ENCODE assay signal across 8 cellular contexts in genomic region chr1:67053785-67054759, GRCh38. TPM values are rescaled to one million over a fixed set of nuclear protein-coding genes. Genes with fewer than 3 reads are reported as not detected.
DNase-seq lines count a peak whose midpoint lies in the region; ATAC-seq and TF ChIP-seq lines count a peak whose summit lies in the region.

SLC35D1 (minus strand) TSS chr1:67054148; CDS start chr1:67054013, 135 bp downstream.

- H3K9me3 ChIP-seq in HUES6 (ENCODE audit: control insufficient read depth, insufficient read depth, low read depth, low read length) (no peaks in the 10 kb centered on the region), mucosa of stomach (ENCODE audit: control insufficient read depth, low read length) (no peaks in the 10 kb centered on the region)

- peak within 1 kb of the TSS; percentile 79; the same call in 1 of the 2 replicates for H3K27ac ChIP-seq in HUES6 (ENCODE audit: low read depth, low read length)

- DNase-seq in DMS 273 treated with DMSO at 0.1 percent for 48 hours (lab: John Stamatoyannopoulos, UW) (peak; percentile 40), OCI-M1 (lab: John Stamatoyannopoulos, UW) (peak; percentile 82), activated T-cell treated with anti-CD3 and anti-CD28 coated beads for 4 hours (peak; percentile 68), epithelial cell of proximal tubule (ENCODE audit: low read depth) (no peak)
- DNase-seq in stimulated activated CD8-positive, alpha-beta memory T cell treated with anti-CD3 and anti-CD28 coated beads, Interleukin-7, amount 100 ng/mL, for 24 hours (ENCODE audit: low read depth) = peak; percentile 59

- H3K27me3 ChIP-seq in HUES6 (ENCODE audit: control insufficient read depth, insufficient read depth, low read length) (0 out of 2 replicates have a peak, but pooled peaks cover 3% of the 10 kb centered on the region), mucosa of stomach (ENCODE audit: control insufficient read depth, insufficient read depth, low read length) (no peaks in the 10 kb centered on the region)

- H3K4me3 ChIP-seq in HUES6 (ENCODE audit: low read depth, low read length) = peak within 1 kb of the TSS; percentile 68
- H3K4me3 ChIP-seq in epithelial cell of proximal tubule (ENCODE audit: low read depth, low read length) = peak within 1 kb of the TSS; percentile 68
- peak within 1 kb of the TSS; percentile 91 for H3K4me3 ChIP-seq in mucosa of stomach (ENCODE audit: low read length)

- peak; percentile 75 for ATAC-seq in GM21447 (IDR thresholded peaks at IDR 0.05; ENCODE audit: unreplicated experiment)

- no peak for TF ChIP-seq CTCF in epithelial cell of proximal tubule (conservative IDR thresholded peaks at IDR 0.05; ENCODE audit: low read depth, low read length)

- no peaks in the 10 kb centered on the region for H3K36me3 ChIP-seq in HUES6 (ENCODE audit: control insufficient read depth, insufficient read depth, low read length)
- no peaks in the 10 kb centered on the region for H3K36me3 ChIP-seq in mucosa of stomach (ENCODE audit: control insufficient read depth, insufficient read depth, low read length)

- H3K4me1 ChIP-seq in HUES6 (ENCODE audit: control insufficient read depth, insufficient read depth, low read length) = 0 out of 2 replicates have a peak, but pooled peaks cover 8% of the 10 kb centered on the region
- H3K4me1 ChIP-seq in mucosa of stomach (ENCODE audit: control insufficient read depth, insufficient read depth, low read length) = peaks cover 15% of the 10 kb centered on the region

- peak within 1 kb of the TSS; percentile 89 for H3K9ac ChIP-seq in HUES6 (ENCODE audit: low read length)
- H3K9ac ChIP-seq in mucosa of stomach (ENCODE audit: low read length) = peak within 1 kb of the TSS; percentile 89

RNA-seq across cellular contexts. Expression of gene SLC35D1, which starts in this region (rescaled TPM):
- total RNA-seq in epithelial cell of proximal tubule = 3.6 and 5.4 TPM in 2 replicates
